ENCODE assay signal across 8 cellular contexts in the genomic region with DNA sequence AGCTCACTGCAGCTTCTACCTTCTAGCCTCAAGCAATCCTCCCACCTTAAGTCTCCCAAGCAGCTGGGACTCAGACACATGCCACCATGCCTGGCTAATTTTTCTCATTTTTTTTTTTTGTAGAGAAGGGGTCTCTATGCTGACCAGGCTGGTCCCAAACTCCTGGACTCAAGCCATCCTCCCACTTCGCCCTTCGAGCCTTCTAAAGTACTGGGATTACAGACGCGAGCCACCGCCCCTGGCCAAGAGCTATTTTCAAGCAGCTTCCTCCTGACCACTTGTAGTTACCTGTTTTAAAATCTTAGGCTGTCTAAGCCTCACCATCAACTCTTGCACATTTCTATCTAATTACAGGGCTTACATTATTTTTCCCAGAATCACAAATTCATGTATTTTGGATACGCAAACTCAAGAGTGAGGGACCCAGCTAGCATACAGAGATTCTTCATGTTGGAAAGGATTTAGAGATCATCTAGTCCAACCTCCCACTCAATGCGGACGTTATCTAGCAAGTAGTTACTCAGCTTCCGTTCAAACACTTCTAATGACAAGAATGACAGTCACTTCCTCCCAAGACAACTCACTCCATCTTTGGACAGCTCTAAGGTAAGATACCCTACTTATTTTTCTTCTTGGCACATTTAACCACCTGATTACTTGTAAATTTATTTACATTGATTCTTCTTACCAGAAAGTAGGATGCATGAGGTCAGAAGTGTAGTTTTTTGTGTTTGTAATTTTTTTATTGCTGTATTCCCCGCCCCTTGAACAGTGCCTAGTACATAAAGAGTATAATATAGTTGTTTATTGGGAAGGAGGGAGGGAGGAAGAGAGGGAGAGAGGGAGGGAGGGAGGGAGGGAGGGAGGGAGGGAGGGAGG.
A peak's percentile ranks its signal among the peaks of the same experiment; 100 is the strongest.
DNase-seq lines count a peak whose midpoint lies in the region; ATAC-seq and TF ChIP-seq lines count a peak whose summit lies in the region.

No MANE protein-coding gene starts in this region.

- TF ChIP-seq CTCF in GM13977 (IDR thresholded peaks at IDR 0.05; ENCODE audit: extremely low read depth, insufficient read depth, missing control alignments): no peak
- TF ChIP-seq CTCF in RWPE2 (IDR thresholded peaks at IDR 0.05; ENCODE audit: poor library complexity, severe bottlenecking): no peak
- TF ChIP-seq CTCF in sigmoid colon (IDR thresholded peaks at IDR 0.05): no peak

- H3K36me3 ChIP-seq in RWPE2 (ENCODE audit: low read depth) (peaks cover 36% of the 10 kb centered on the region), sigmoid colon (peaks cover 0 to 18% (median 0%) of the 10 kb centered on the region in 4 donors)

- in situ Hi-C loops in GM13977 (cut with MboI; ENCODE audit: low pct_unique_long_range_greater_than_20kb, low sequenced_read_pairs, unreplicated experiment): no loop called here

- H3K36me3 Mint-ChIP-seq in dendritic cell treated with granulocyte-macrophage colony-stimulating factor and Interleukin-4, amounts not matched to agents 40 ng/mL and 50 ng/mL, for 4 days (ENCODE audit: low read depth): peaks cover 29% of the 10 kb centered on the region

- intact Hi-C loops in dendritic cell treated with granulocyte-macrophage colony-stimulating factor and Interleukin-4, amounts not matched to agents 40 ng/mL and 50 ng/mL, for 4 days (cut with micrococcal nuclease): loop anchor here (5.0 kb wide), 1 partner anchor 179 kb away; no protein-coding TSS in a partner anchor
- intact Hi-C loops in sigmoid colon (cut with DNase I): no loop called here

- H3K27me3 Mint-ChIP-seq in dendritic cell treated with granulocyte-macrophage colony-stimulating factor and Interleukin-4, amounts not matched to agents 40 ng/mL and 50 ng/mL, for 4 days: no peaks in the 10 kb centered on the region

- peak; percentile 43 for DNase-seq in GM13977 (ENCODE audit: low spot score)
- no peak for DNase-seq in RWPE2 (ENCODE audit: low spot score)
- no peak for DNase-seq in sigmoid colon
- no peak for DNase-seq in middle frontal gyrus (ENCODE audit: extremely low spot score, low spot score)
- DNase-seq in KG1 (lab: John Stamatoyannopoulos, UW): no peak
- DNase-seq in globus pallidus (ENCODE audit: low spot score): no peak

- H3K9me3 Mint-ChIP-seq in dendritic cell treated with granulocyte-macrophage colony-stimulating factor and Interleukin-4, amounts not matched to agents 40 ng/mL and 50 ng/mL, for 4 days: no peaks in the 10 kb centered on the region

- H3K4me3 Mint-ChIP-seq in dendritic cell treated with granulocyte-macrophage colony-stimulating factor and Interleukin-4, amounts not matched to agents 40 ng/mL and 50 ng/mL, for 4 days: no peak overlapping the region

- peak; percentile 17; the same call in 1 of the 3 replicates for ATAC-seq in RWPE2 (ENCODE audit: low read depth)
- no peak for ATAC-seq in HG02973 (IDR thresholded peaks at IDR 0.05; ENCODE audit: unreplicated experiment)

- H3K4me3 ChIP-seq in RWPE2 (ENCODE audit: severe bottlenecking): no peak overlapping the region
- H3K4me3 ChIP-seq in sigmoid colon: no peak overlapping the region

- peaks cover 41% of the 10 kb centered on the region for H3K4me1 Mint-ChIP-seq in dendritic cell treated with granulocyte-macrophage colony-stimulating factor and Interleukin-4, amounts not matched to agents 40 ng/mL and 50 ng/mL, for 4 days (ENCODE audit: low read depth)

- TF ChIP-seq POLR2A in sigmoid colon (IDR thresholded peaks at IDR 0.05): no peak

- H3K9me3 ChIP-seq in RWPE2 (ENCODE audit: severe bottlenecking) (no peaks in the 10 kb centered on the region), sigmoid colon (no peaks in the 10 kb centered on the region)

- H3K4me1 ChIP-seq in RWPE2 (ENCODE audit: insufficient read depth, poor library complexity, severe bottlenecking) (peaks cover 48% of the 10 kb centered on the region), sigmoid colon (peaks cover 0 to 48% (median 41%) of the 10 kb centered on the region in 4 donors)

- WGBS in sigmoid colon, 2 donors: 22 to 53% methylated on average over 10 of the region's 10 CpGs

- H3K27me3 ChIP-seq in RWPE2 (ENCODE audit: insufficient read depth, poor library complexity, severe bottlenecking): no peaks in the 10 kb centered on the region
- H3K27me3 ChIP-seq in sigmoid colon: no peaks in the 10 kb centered on the region

- no peak for TF ChIP-seq EP300 in sigmoid colon (IDR thresholded peaks at IDR 0.05)

- peak overlapping the region; percentile 96 for H3K27ac ChIP-seq in RWPE2 (ENCODE audit: poor library complexity, severe bottlenecking)
- H3K27ac ChIP-seq in sigmoid colon: peak overlapping the region in 3 of 4 donors; percentile 5 to 54 (median 38)

- H3K27ac Mint-ChIP-seq in dendritic cell treated with granulocyte-macrophage colony-stimulating factor and Interleukin-4, amounts not matched to agents 40 ng/mL and 50 ng/mL, for 4 days: peak overlapping the region; percentile 71
